In genomic region chr4:153205757-153206156, GRCh38 we compare ENCODE assay signal across 9 cellular contexts. TPM values are rescaled to one million over a fixed set of nuclear protein-coding genes. Genes with fewer than 3 reads are reported as not detected.
DNase-seq lines count a peak whose midpoint lies in the region; ATAC-seq, FAIRE-seq and TF ChIP-seq lines count a peak whose summit lies in the region.
"Had no signal": no experiment of that assay in that cellular context is flagged by ENCODE, and none has a peak within 500 bp of the region (broad histone marks: within the 10 kb centered on the region; RNA-seq: fewer than 3 reads in every experiment).

No MANE protein-coding gene starts in this region.

- ATAC-seq in activated CD4-positive, CD25-positive, alpha-beta regulatory T cell treated with anti-CD3 and anti-CD28 coated beads, Interleukin-2, amount 50 U/mL, for 24 hours = peak; percentile 58 to 61

- no peaks in the 10 kb centered on the region for H3K36me3 Mint-ChIP-seq in activated T-cell treated with anti-CD3 and anti-CD28 coated beads, Interleukin-2, amount 50 U/mL, for 24 hours (ENCODE audit: low read depth)

- H3K27me3 Mint-ChIP-seq in activated T-cell treated with anti-CD3 and anti-CD28 coated beads, Interleukin-2, amount 50 U/mL, for 24 hours = no peaks in the 10 kb centered on the region

- intact Hi-C loops in stomach (cut with DNase I; ENCODE audit: low total_unique reads) = no loop called here

- H3K4me3 ChIP-seq in stomach = peak overlapping the region; percentile 32 to 54 (median 42)

- H3K9me3 ChIP-seq in stomach = no peaks in the 10 kb centered on the region

- no peak for TF ChIP-seq POLR2A in stomach (IDR thresholded peaks at IDR 0.05)
- no peak for TF ChIP-seq POLR2A in GM12892 (IDR thresholded peaks at IDR 0.05; ENCODE audit: low read depth, low read length)

- H3K27ac ChIP-seq in stomach = peak overlapping the region; percentile 82 to 89 (median 85)

- peaks cover 30 to 60% (median 33%) of the 10 kb centered on the region in 4 donors for H3K4me1 ChIP-seq in stomach

- peak overlapping the region; percentile 58 for H3K4me3 Mint-ChIP-seq in activated T-cell treated with anti-CD3 and anti-CD28 coated beads, Interleukin-2, amount 50 U/mL, for 24 hours

- H3K27me3 ChIP-seq in stomach = no peaks in the 10 kb centered on the region

- H3K27ac Mint-ChIP-seq in activated T-cell treated with anti-CD3 and anti-CD28 coated beads, Interleukin-2, amount 50 U/mL, for 24 hours = peak overlapping the region; percentile 70

- peaks cover 34% of the 10 kb centered on the region for H3K4me1 Mint-ChIP-seq in activated T-cell treated with anti-CD3 and anti-CD28 coated beads, Interleukin-2, amount 50 U/mL, for 24 hours (ENCODE audit: low read depth)

- H3K36me3 ChIP-seq in stomach = no peaks in the 10 kb centered on the region

- no peak for TF ChIP-seq CTCF in stomach (IDR thresholded peaks at IDR 0.05)

- TF ChIP-seq EP300 in stomach (IDR thresholded peaks at IDR 0.05) = no peak

- no peak for FAIRE-seq in GM12892 (lab: Jason Lieb, UNC)
- FAIRE-seq: A204.1 had no signal

- H3K9me3 Mint-ChIP-seq in activated T-cell treated with anti-CD3 and anti-CD28 coated beads, Interleukin-2, amount 50 U/mL, for 24 hours = no peaks in the 10 kb centered on the region

- WGBS in stomach, 5 donors = 22 to 62% (median 39%) methylated on average over 5 of the region's 5 CpGs

- no peak for DNase-seq in activated CD4-positive, CD25-positive, alpha-beta regulatory T cell treated with anti-CD3 and anti-CD28 coated beads, Interleukin-2, amount 50 U/mL, for 72 hours
- DNase-seq in activated T-cell treated with anti-CD3 and anti-CD28 coated beads, Interleukin-2, amount 50 U/mL, for 24 hours = peak; percentile 46
- peak; percentile 92 for DNase-seq in islet precursor cell
- peak; percentile 56 for DNase-seq in stomach
- DNase-seq in NOMO-1 treated with DMSO at 0.1 percent for 48 hours (lab: John Stamatoyannopoulos, UW; ENCODE audit: unreplicated experiment) = no peak
- no peak for DNase-seq in GM12892 (ENCODE audit: insufficient read length)
- DNase-seq in anterior cingulate cortex (lab: John Stamatoyannopoulos, UW) = no peak

RNA-seq across cellular contexts. Expression of gene TRIM2, which starts 1.5 kb away (rescaled TPM):
- total RNA-seq in stomach = 100 to 1,000 TPM in 2 of 5 donors, 10 to 100 TPM in 3; 38.8 to 327 (median 96.2) TPM
- polyA plus RNA-seq in stomach = 10 to 100 TPM; 11.2 to 26.1 (median 24.8) TPM
- polyA plus RNA-seq in GM12892 (2012; ENCODE audit: missing spikeins) = 0.08 TPM

Comparison
In these comparisons a context has a peak if more than half of its experiments do, and no peak if none do; other contexts are left out.
1. DNase-seq: peak in activated T-cell treated with anti-CD3 and anti-CD28 coated beads, Interleukin-2, amount 50 U/mL, for 24 hours (single experiment), islet precursor cell (single experiment) and stomach (single experiment); none in activated CD4-positive, CD25-positive, alpha-beta regulatory T cell treated with anti-CD3 and anti-CD28 coated beads, Interleukin-2, amount 50 U/mL, for 72 hours (single experiment), NOMO-1 treated with DMSO at 0.1 percent for 48 hours (single experiment), GM12892 (single experiment) and anterior cingulate cortex (0 of 58).